8 cellular contexts compared by ENCODE assay signal in the genomic region with DNA sequence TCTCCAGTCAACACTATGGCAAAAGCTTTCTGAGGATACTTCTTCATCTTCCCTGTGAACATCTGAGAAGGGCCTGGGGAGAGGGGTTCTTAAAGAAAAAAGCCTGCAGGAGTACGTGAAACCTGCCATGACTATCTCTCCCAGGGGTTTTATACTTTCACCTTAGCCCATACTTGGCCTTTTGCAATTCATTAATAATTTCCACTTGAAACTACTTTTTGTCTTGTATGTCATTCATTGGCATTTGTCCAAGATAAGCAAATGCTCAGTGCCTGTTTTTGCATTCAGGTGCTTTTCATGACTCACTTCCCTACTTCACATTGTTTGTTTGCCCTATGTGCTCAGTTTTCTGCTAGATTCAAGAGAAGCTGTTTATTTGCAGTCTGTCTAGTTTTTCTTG.
DNase-seq lines count a peak whose midpoint lies in the region; ATAC-seq, FAIRE-seq and TF ChIP-seq lines count a peak whose summit lies in the region.

No MANE protein-coding gene starts in this region.

- H3K4me2 ChIP-seq in GM12878 (ENCODE audit: control insufficient read depth, insufficient read depth) (no peak overlapping the region), smooth muscle cell (no peak overlapping the region)

- CTCF ChIA-PET in GM12878 (lab: Yijun Ruan, JAX): interaction anchor here (0.7 to 0.9 kb wide), 2 partner anchors 89 to 916 kb away, joined by 3 to 4 read pairs; no protein-coding TSS in a partner anchor

- H2AFZ ChIP-seq in GM12878 (ENCODE audit: control insufficient read depth, low read depth, low read length) (no peak overlapping the region), smooth muscle cell (ENCODE audit: low read depth) (no peak overlapping the region)

- no peaks in the 10 kb centered on the region for H3K36me3 ChIP-seq in GM12878 (ENCODE audit: control insufficient read depth in 2 of 2, insufficient read depth in 2 of 2, low read length in 1 of 2)
- H3K36me3 ChIP-seq in smooth muscle cell (ENCODE audit: low read depth): no peaks in the 10 kb centered on the region
- no peaks in the 10 kb centered on the region for H3K36me3 ChIP-seq in WERI-Rb-1

- RAD21 ChIA-PET in GM12878 (lab: Charles Lee; ENCODE audit: unreplicated experiment): interaction anchor here (0.8 kb wide), 1 partner anchor 9 kb away, joined by 3 read pairs; no protein-coding TSS in a partner anchor

- TF ChIP-seq CTCF in GM12878 (IDR thresholded peaks at IDR 0.05 in 2 of 3, conservative IDR thresholded peaks at IDR 0.05 in 1 of 3; ENCODE audit: control insufficient read depth in 2 of 3, extremely low read depth in 1 of 3, insufficient read depth in 1 of 3, low read depth in 3 of 3, low read length in 3 of 3): no peak
- no peak for TF ChIP-seq CTCF in smooth muscle cell (IDR thresholded peaks at IDR 0.05; ENCODE audit: borderline replicate concordance, insufficient read depth, poor library complexity, severe bottlenecking)
- no peak for TF ChIP-seq CTCF in WERI-Rb-1 (IDR thresholded peaks at IDR 0.05; ENCODE audit: low read depth, low read length)

- in situ Hi-C loops in GM12878 (cut with MboI): no loop called here

- H4K20me1 ChIP-seq in GM12878 (ENCODE audit: control insufficient read depth, insufficient read depth): no peaks in the 10 kb centered on the region
- no peaks in the 10 kb centered on the region for H4K20me1 ChIP-seq in smooth muscle cell (ENCODE audit: low read depth)

- no peaks in the 10 kb centered on the region; the same call in 2 of the 3 replicates for H3K9me3 ChIP-seq in GM12878 (replicated peaks; ENCODE audit: control insufficient read depth, insufficient read depth, low read length)
- H3K9me3 ChIP-seq in smooth muscle cell (replicated peaks; ENCODE audit: low read depth): no peaks in the 10 kb centered on the region
- H3K9me3 ChIP-seq in WERI-Rb-1 (ENCODE audit: severe bottlenecking): no peaks in the 10 kb centered on the region

- H3K27ac ChIP-seq in GM12878 (ENCODE audit: control insufficient read depth, insufficient read depth) (no peak overlapping the region), smooth muscle cell (ENCODE audit: low read depth) (peak overlapping the region; percentile 47), WERI-Rb-1 (no peak overlapping the region)

- H3F3A ChIP-seq in smooth muscle cell (ENCODE audit: low read depth): no peaks in the 10 kb centered on the region

- WGBS in GM12878 (ENCODE audit: insufficient coverage, insufficient replicate concordance, low lambda C conversion rate, missing lambda C conversion rate): 39% methylated on average over 1 of the region's 1 CpG
- 88% methylated on average over 1 of the region's 1 CpG for WGBS in smooth muscle cell (ENCODE audit: low lambda C conversion rate)

- TF ChIP-seq RAD21 in GM12878 (IDR thresholded peaks at IDR 0.05; ENCODE audit: insufficient read depth, low read depth, low read length): no peak

- intact Hi-C loops in GM12878 (cut with micrococcal nuclease; ENCODE audit: unreplicated experiment): loop anchor here (2.0 kb wide), 1 partner anchor 70 kb away; no protein-coding TSS in a partner anchor

- BruUV-seq in GM12878 (replicated peaks; lab: Mats Ljungman, UMichigan): no TSS peak

- POLR2A ChIA-PET in GM12878 (lab: Charles Lee): no interaction called here

- DNase-seq in NCI-H1105 (lab: John Stamatoyannopoulos, UW) (peak; percentile 94), GM12878 (ENCODE audit: low read depth, low spot score) (peak; percentile 34), smooth muscle cell (lab: John Stamatoyannopoulos, UW; ENCODE audit: unreplicated experiment) (no peak), middle frontal gyrus (ENCODE audit: extremely low spot score, low spot score) (no peak), WERI-Rb-1 (no peak), epidermal melanocyte (ENCODE audit: insufficient read length, low spot score) (no peak)

- H3K9ac ChIP-seq in GM12878 (ENCODE audit: control insufficient read depth, insufficient read depth, low read length) (no peak overlapping the region), smooth muscle cell (ENCODE audit: low read depth) (no peak overlapping the region)

- H3K27me3 ChIP-seq in GM12878 (replicated peaks in 1 of 2; ENCODE audit: control insufficient read depth in 2 of 2, insufficient read depth in 2 of 2, low read length in 1 of 2): no peaks in the 10 kb centered on the region
- H3K27me3 ChIP-seq in smooth muscle cell (ENCODE audit: low read depth): no peaks in the 10 kb centered on the region
- no peaks in the 10 kb centered on the region for H3K27me3 ChIP-seq in WERI-Rb-1 (ENCODE audit: insufficient read depth, low read depth, severe bottlenecking)

- H3K4me3 ChIP-seq in GM12878 (no peak overlapping the region), smooth muscle cell (no peak overlapping the region), WERI-Rb-1 (ENCODE audit: low read depth, low read length) (no peak overlapping the region)

- H3K79me2 ChIP-seq in GM12878 (ENCODE audit: control insufficient read depth, insufficient read depth, low read length) (no peaks in the 10 kb centered on the region), smooth muscle cell (ENCODE audit: low read depth) (no peaks in the 10 kb centered on the region)

- SMC1A ChIA-PET in GM12878 (lab: Charles Lee; ENCODE audit: uncharacterized antibody, unreplicated experiment): interaction anchor here (0.6 to 3.1 kb wide), 6 partner anchors 9 to 701 kb away, joined by 3 to 10 read pairs (median 3); no protein-coding TSS in a partner anchor

- TF ChIP-seq POLR2A in GM12878 (IDR thresholded peaks at IDR 0.05; ENCODE audit: low read depth, low read length): no peak

- peak; percentile 78 for ATAC-seq in GM18517 (IDR thresholded peaks at IDR 0.05; ENCODE audit: unreplicated experiment)
- ATAC-seq in HG02571 (IDR thresholded peaks at IDR 0.05; ENCODE audit: unreplicated experiment): peak; percentile 57
- peak; percentile 88 for ATAC-seq in GM12878

- peak; percentile 38 for FAIRE-seq in GM12878 (lab: Jason Lieb, UNC)

- peak in 1 of 2 experiments; percentile 67; a peak in 2 of 4 replicates for TF ChIP-seq EP300 in GM12878 (IDR thresholded peaks at IDR 0.05; ENCODE audit: borderline replicate concordance in 1 of 2, control insufficient read depth in 1 of 2, low read depth in 2 of 2, low read length in 2 of 2)

- H3K4me1 ChIP-seq in GM12878 (ENCODE audit: control insufficient read depth, insufficient read depth, low read length) (no peaks in the 10 kb centered on the region), smooth muscle cell (ENCODE audit: low read depth) (no peaks in the 10 kb centered on the region)

TF ChIP-seq in GM12878, 131 proteins besides CTCF, POLR2A, EP300 and RAD21 (continues in another document):
- TF ChIP-seq FOS (IDR thresholded peaks at IDR 0.05; ENCODE audit: borderline replicate concordance, extremely low read depth, insufficient read length): no peak
- TF ChIP-seq IKZF2 (IDR thresholded peaks at IDR 0.05): no peak; a peak in 2 of 4 replicates
- TF ChIP-seq GATAD2B (conservative IDR thresholded peaks at IDR 0.05; ENCODE audit: low read depth): no peak
- no peak for TF ChIP-seq SREBF2 (IDR thresholded peaks at IDR 0.05; ENCODE audit: low read length)
- peak; percentile 65; the same call in 1 of the 2 replicates for TF ChIP-seq SPI1 (IDR thresholded peaks at IDR 0.05; ENCODE audit: borderline replicate concordance, insufficient read depth, low read depth, low read length)
- no peak for TF ChIP-seq HDAC2 (IDR thresholded peaks at IDR 0.05)
- TF ChIP-seq, protein P1, sequence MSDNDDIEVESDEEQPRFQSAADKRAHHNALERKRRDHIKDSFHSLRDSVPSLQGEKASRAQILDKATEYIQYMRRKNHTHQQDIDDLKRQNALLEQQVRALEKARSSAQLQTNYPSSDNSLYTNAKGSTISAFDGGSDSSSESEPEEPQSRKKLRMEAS (IDR thresholded peaks at IDR 0.05; ENCODE audit: low read depth, low read length): no peak
- TF ChIP-seq ZNF24 (IDR thresholded peaks at IDR 0.05): no peak
- no peak for TF ChIP-seq CBFB (IDR thresholded peaks at IDR 0.05; ENCODE audit: low read depth)
- TF ChIP-seq ZNF592 (IDR thresholded peaks at IDR 0.05): no peak

Comparison
In these comparisons a context has a peak if more than half of its experiments do, and no peak if none do; other contexts are left out.
1. DNase-seq: peak in NCI-H1105 (single experiment) and GM12878 (single experiment); none in smooth muscle cell (single experiment), middle frontal gyrus (single experiment), WERI-Rb-1 (single experiment) and epidermal melanocyte (single experiment).
2. Peak in every context shown above with its lines, with median percentiles within 50 percentile points of each other: ATAC-seq.